Comparison of ENCODE assay signal across 7 cellular contexts in genomic region chr4:15569746-15570145, GRCh38.
"Had no signal": no experiment of that assay in that cellular context is flagged by ENCODE, and none has a peak within 500 bp of the region (broad histone marks: within the 10 kb centered on the region; RNA-seq: fewer than 3 reads in every experiment).

No MANE protein-coding gene starts in this region.

- ATAC-seq: HepG2, K562 had no signal

- H3K27ac Mint-ChIP-seq: IgD-negative memory B cell had no signal

- H3K4me1 Mint-ChIP-seq: IgD-negative memory B cell had no signal

- H3K4me3 ChIP-seq: K562 had no signal

- DNase-seq: IMR-90, KBM-7, KG1 had no signal

- H3K27ac ChIP-seq: HL-60 had no signal

- H3K4me3 Mint-ChIP-seq: IgD-negative memory B cell had no signal

- H3K27me3 Mint-ChIP-seq: IgD-negative memory B cell had no signal
